ENCODE assay signal across 8 cellular contexts in the genomic region with DNA sequence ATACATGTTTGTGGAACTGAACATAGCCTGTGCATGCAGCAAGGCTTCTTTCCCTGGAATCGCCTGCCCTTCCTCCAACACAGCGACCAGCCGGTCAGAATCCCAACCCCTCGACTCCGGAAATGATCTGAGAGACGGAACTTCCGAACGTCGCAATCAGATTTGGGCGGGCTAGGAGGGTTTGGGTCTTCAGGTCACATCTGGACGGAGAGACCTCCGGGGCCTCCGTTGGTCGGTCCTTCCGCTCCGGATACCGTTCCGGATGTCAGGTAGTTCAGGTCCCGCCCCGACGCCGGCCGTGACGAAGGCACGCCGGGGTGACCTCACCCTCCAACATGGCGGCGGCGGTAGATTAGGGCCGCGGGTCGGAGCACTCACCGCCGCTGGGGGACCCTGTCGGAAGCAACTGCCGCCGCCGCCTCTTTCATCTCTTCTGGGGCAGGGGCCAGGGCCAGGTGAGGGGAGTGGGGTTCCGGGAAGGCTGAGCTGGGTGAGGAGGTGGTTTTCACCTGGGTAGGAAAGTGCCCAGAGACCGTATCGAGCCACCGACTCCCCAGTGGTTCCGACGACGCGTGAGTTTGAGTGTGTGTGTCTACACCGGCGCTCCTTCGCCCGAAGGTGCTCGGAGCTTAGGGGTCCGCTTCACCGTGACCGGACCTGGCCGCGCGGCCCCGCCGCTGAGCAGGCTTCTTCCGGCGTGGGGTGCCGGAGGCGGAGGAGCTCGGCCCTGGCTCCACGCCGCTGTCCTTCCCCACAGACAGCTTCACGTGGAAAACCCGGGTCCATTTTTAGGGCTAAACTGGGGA. TPM values are rescaled to one million over a fixed set of nuclear protein-coding genes. Genes with fewer than 3 reads are reported as not detected.
A peak's percentile ranks its signal among the peaks of the same experiment; 100 is the strongest.
DNase-seq lines count a peak whose midpoint lies in the region; ATAC-seq and TF ChIP-seq lines count a peak whose summit lies in the region.

A gene with protein sequence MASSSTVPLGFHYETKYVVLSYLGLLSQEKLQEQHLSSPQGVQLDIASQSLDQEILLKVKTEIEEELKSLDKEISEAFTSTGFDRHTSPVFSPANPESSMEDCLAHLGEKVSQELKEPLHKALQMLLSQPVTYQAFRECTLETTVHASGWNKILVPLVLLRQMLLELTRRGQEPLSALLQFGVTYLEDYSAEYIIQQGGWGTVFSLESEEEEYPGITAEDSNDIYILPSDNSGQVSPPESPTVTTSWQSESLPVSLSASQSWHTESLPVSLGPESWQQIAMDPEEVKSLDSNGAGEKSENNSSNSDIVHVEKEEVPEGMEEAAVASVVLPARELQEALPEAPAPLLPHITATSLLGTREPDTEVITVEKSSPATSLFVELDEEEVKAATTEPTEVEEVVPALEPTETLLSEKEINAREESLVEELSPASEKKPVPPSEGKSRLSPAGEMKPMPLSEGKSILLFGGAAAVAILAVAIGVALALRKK (plus strand): TSS at position 326 of the 806 bp plus-strand sequence. CDS start 16,955 bp downstream, outside the sequence.

- intact Hi-C loops in activated CD4-positive, alpha-beta T cell treated with anti-CD3 and anti-CD28 coated beads for 36 hours (cut with DNase I, micrococcal nuclease) = loop anchor here (1.0 to 5.0 kb wide), 11 partner anchors 10 to 554 kb away; partner anchors contain the start of genes ATP6V1E1 (in 2 of the 2), PEX26 (in 2 of the 2), ADA2 (in 1 of the 2) and HDHD5 (in 1 of the 2)

- peak within 1 kb of the TSS; percentile 83 for H3K4me3 ChIP-seq in kidney epithelial cell (ENCODE audit: low read depth, low read length)

- no peaks in the 10 kb centered on the region for H3K27me3 Mint-ChIP-seq in activated CD4-positive, alpha-beta T cell treated with anti-CD3 and anti-CD28 coated beads for 36 hours
- H3K27me3 Mint-ChIP-seq in chondrocyte (ENCODE audit: low read depth) = no peaks in the 10 kb centered on the region

- ATAC-seq in HG03378 (IDR thresholded peaks at IDR 0.05; ENCODE audit: unreplicated experiment) = peak; percentile 80
- ATAC-seq in activated CD4-positive, alpha-beta T cell treated with anti-CD3 and anti-CD28 coated beads for 36 hours = peak; percentile 96

- no peaks in the 10 kb centered on the region for H3K36me3 ChIP-seq in kidney epithelial cell (ENCODE audit: control insufficient read depth, insufficient read depth, low read length)

- TF ChIP-seq POLR2A in GM19099 (IDR thresholded peaks at IDR 0.05; ENCODE audit: extremely low read depth, insufficient read length, low read depth) = peak; percentile 96

- H3K36me3 Mint-ChIP-seq in activated CD4-positive, alpha-beta T cell treated with anti-CD3 and anti-CD28 coated beads for 36 hours (ENCODE audit: low read depth) = peaks cover 20% of the 10 kb centered on the region
- no peaks in the 10 kb centered on the region for H3K36me3 Mint-ChIP-seq in chondrocyte (ENCODE audit: low read depth)

- POLR2A ChIA-PET in activated CD4-positive, alpha-beta T cell treated with anti-CD3 and anti-CD28 coated beads for 36 hours (lab: Charles Lee) = interaction anchor here (0.7 to 1.0 kb wide), 2 partner anchors 8 to 135 kb away, joined by 3 read pairs; no protein-coding TSS in a partner anchor

- H3K9me3 Mint-ChIP-seq in activated CD4-positive, alpha-beta T cell treated with anti-CD3 and anti-CD28 coated beads for 36 hours (ENCODE audit: low read depth) = no peaks in the 10 kb centered on the region
- H3K9me3 Mint-ChIP-seq in chondrocyte (ENCODE audit: low read depth) = no peaks in the 10 kb centered on the region

- no peaks in the 10 kb centered on the region for H3K27me3 ChIP-seq in kidney epithelial cell (ENCODE audit: control insufficient read depth, insufficient read depth, low read length)

- TF ChIP-seq CTCF in chondrocyte (IDR thresholded peaks at IDR 0.05) (no peak), kidney epithelial cell (IDR thresholded peaks at IDR 0.05; ENCODE audit: insufficient read depth, low read length, poor library complexity, severe bottlenecking) (no peak)

- H3K27ac Mint-ChIP-seq in activated CD4-positive, alpha-beta T cell treated with anti-CD3 and anti-CD28 coated beads for 36 hours = peak within 1 kb of the TSS; percentile 95
- peak within 1 kb of the TSS; percentile 99 for H3K27ac Mint-ChIP-seq in chondrocyte (ENCODE audit: unreplicated experiment)

- CTCF ChIA-PET in activated CD4-positive, alpha-beta T cell treated with anti-CD3 and anti-CD28 coated beads for 36 hours (lab: Charles Lee) = interaction anchor here (0.7 to 1.7 kb wide), 4 partner anchors 9 to 473 kb away, joined by 3 to 4 read pairs (median 3); no protein-coding TSS in a partner anchor

- DNase-seq in Ammon's horn (ENCODE audit: low spot score) (peak; percentile 94), NCI-H524 (lab: John Stamatoyannopoulos, UW) (peak; percentile 96 to 97), chondrocyte (ENCODE audit: low spot score) (peak; percentile 96), kidney epithelial cell (ENCODE audit: low read depth) (peak; percentile 48)
- peak; percentile 94 for DNase-seq in activated CD4-positive, alpha-beta T cell treated with anti-CD3 and anti-CD28 coated beads for 36 hours
- peak; percentile 93 for DNase-seq in stimulated activated CD4-positive, alpha-beta T cell treated with anti-CD3 and anti-CD28 coated beads, Interleukin-15, amount 100 ng/mL, for 24 hours

- peak within 1 kb of the TSS; percentile 88 for H3K4me3 Mint-ChIP-seq in activated CD4-positive, alpha-beta T cell treated with anti-CD3 and anti-CD28 coated beads for 36 hours
- peak within 1 kb of the TSS; percentile 78 for H3K4me3 Mint-ChIP-seq in chondrocyte (ENCODE audit: unreplicated experiment)

- peaks cover 24% of the 10 kb centered on the region for H3K4me1 Mint-ChIP-seq in activated CD4-positive, alpha-beta T cell treated with anti-CD3 and anti-CD28 coated beads for 36 hours
- H3K4me1 Mint-ChIP-seq in chondrocyte (ENCODE audit: low read depth) = peaks cover 23% of the 10 kb centered on the region

RNA-seq across cellular contexts. Expression of the gene that starts here (rescaled TPM):
- total RNA-seq in activated CD4-positive, alpha-beta T cell treated with anti-CD3 and anti-CD28 coated beads for 36 hours = 10 to 100 TPM; 34.1 to 34.5 TPM
- total RNA-seq in chondrocyte = 38.7 to 46.2 TPM (median 39.6 TPM) in 3 replicates
- total RNA-seq in kidney epithelial cell = 55.2 and 58.4 TPM in 2 replicates

Comparison
In these comparisons a context has a peak if more than half of its experiments do, and no peak if none do; other contexts are left out.
1. Peak in every context shown above with its lines: DNase-seq, ATAC-seq and H3K4me3 ChIP-seq.